In genomic region chr7:24971333-24972165, GRCh38 we compare ENCODE assay signal across 8 cellular contexts. TPM values are rescaled to one million over a fixed set of nuclear protein-coding genes. Genes with fewer than 3 reads are reported as not detected.
DNase-seq lines count a peak whose midpoint lies in the region; ATAC-seq and TF ChIP-seq lines count a peak whose summit lies in the region.

No MANE protein-coding gene starts in this region.

- peak overlapping the region; percentile 24 for H3K18ac ChIP-seq in mesendoderm (ENCODE audit: low read length)

- H3K9ac ChIP-seq in mesendoderm (ENCODE audit: low read length): no peak overlapping the region

- no peaks in the 10 kb centered on the region for H3K36me3 ChIP-seq in CD8-positive, alpha-beta T cell (ENCODE audit: insufficient read depth, low read length)
- H3K36me3 ChIP-seq in mesendoderm (ENCODE audit: control insufficient read depth, insufficient read depth, low read length): no peaks in the 10 kb centered on the region

- H3K36me3 Mint-ChIP-seq in CD8-positive, alpha-beta T cell: no peaks in the 10 kb centered on the region
- peaks cover 0 to 20% of the 10 kb centered on the region in 2 donors for H3K36me3 Mint-ChIP-seq in activated naive CD4-positive, alpha-beta T cell treated with anti-CD3 and anti-CD28 coated beads, Interleukin-2, amount 50 U/mL, for 72 hours

- H3K79me1 ChIP-seq in mesendoderm (ENCODE audit: low read length): peaks cover 4% of the 10 kb centered on the region

- no peak overlapping the region for H2BK15ac ChIP-seq in mesendoderm (replicated peaks; ENCODE audit: low read depth)

- H3K4me2 ChIP-seq in mesendoderm (ENCODE audit: low read length): no peak overlapping the region

- H2BK120ac ChIP-seq in mesendoderm (ENCODE audit: low read depth, low read length): peak overlapping the region; percentile 33

- H2BK5ac ChIP-seq in mesendoderm (ENCODE audit: low read length): peak overlapping the region; percentile 39

- H3K56ac ChIP-seq in mesendoderm (ENCODE audit: low read length): peak overlapping the region; percentile 65

- POLR2A ChIA-PET in CD8-positive, alpha-beta T cell (lab: Charles Lee): no interaction called here

- no peak for TF ChIP-seq CTCF in CD8-positive, alpha-beta T cell (IDR thresholded peaks at IDR 0.05)

- intact Hi-C loops in CD8-positive, alpha-beta T cell (cut with DNase I, micrococcal nuclease): loop anchor here in 1 of 2 experiments (10.0 kb wide), 1 partner anchor 1867 kb away; the partner anchor contains the start of gene KLHL7

- no peaks in the 10 kb centered on the region for H3K9me3 Mint-ChIP-seq in CD8-positive, alpha-beta T cell
- no peaks in the 10 kb centered on the region for H3K9me3 Mint-ChIP-seq in activated naive CD4-positive, alpha-beta T cell treated with anti-CD3 and anti-CD28 coated beads, Interleukin-2, amount 50 U/mL, for 72 hours

- H3K79me2 ChIP-seq in mesendoderm (ENCODE audit: control insufficient read depth, insufficient read depth, low read length): peaks cover 8% of the 10 kb centered on the region

- no peaks in the 10 kb centered on the region for H3K27me3 Mint-ChIP-seq in CD8-positive, alpha-beta T cell (ENCODE audit: low read depth)

- no peaks in the 10 kb centered on the region for H3K27me3 ChIP-seq in CD8-positive, alpha-beta T cell (ENCODE audit: insufficient read depth, low read length)
- H3K27me3 ChIP-seq in mesendoderm (ENCODE audit: insufficient read depth, low read length, poor library complexity): no peaks in the 10 kb centered on the region

- no peak overlapping the region for H4K8ac ChIP-seq in mesendoderm (ENCODE audit: low read depth, low read length)

- H3K27ac ChIP-seq in CD8-positive, alpha-beta T cell (ENCODE audit: low read depth, low read length): no peak overlapping the region
- H3K27ac ChIP-seq in mesendoderm (ENCODE audit: low read depth, low read length): no peak overlapping the region

- no peak overlapping the region for H4K5ac ChIP-seq in mesendoderm (ENCODE audit: low read length)

- CTCF ChIA-PET in CD8-positive, alpha-beta T cell (lab: Charles Lee): interaction anchor here (1.3 to 1.5 kb wide), 2 partner anchors 11 to 150 kb away, joined by 3 to 4 read pairs; no protein-coding TSS in a partner anchor

- no peak for ATAC-seq in CD8-positive, alpha-beta T cell
- peak; percentile 42 for ATAC-seq in HG03442 (IDR thresholded peaks at IDR 0.05; ENCODE audit: unreplicated experiment)
- peak in 1 of 2 donors; percentile 95 for ATAC-seq in activated naive CD4-positive, alpha-beta T cell treated with anti-CD3 and anti-CD28 coated beads, Interleukin-2, amount 50 U/mL, for 72 hours
- no peak for ATAC-seq in GM21390 (IDR thresholded peaks at IDR 0.05; ENCODE audit: unreplicated experiment)
- ATAC-seq in HG03175 (IDR thresholded peaks at IDR 0.05; ENCODE audit: unreplicated experiment): no peak

- no peaks in the 10 kb centered on the region for H3K9me3 ChIP-seq in CD8-positive, alpha-beta T cell (ENCODE audit: low read length)

- no peak overlapping the region for H3K4me3 Mint-ChIP-seq in CD8-positive, alpha-beta T cell

- H3K4me3 ChIP-seq in CD8-positive, alpha-beta T cell (ENCODE audit: low read depth, low read length): no peak overlapping the region
- no peak overlapping the region for H3K4me3 ChIP-seq in mesendoderm (ENCODE audit: low read length)

- DNase-seq in CD8-positive, alpha-beta T cell: no peak
- peak in 1 of 2 donors; percentile 71 for DNase-seq in activated naive CD4-positive, alpha-beta T cell treated with anti-CD3 and anti-CD28 coated beads, Interleukin-2, amount 50 U/mL, for 72 hours (ENCODE audit: low spot score in 2 of 2)
- DNase-seq in mesendoderm (peak; percentile 66), SKM-1 treated with dmso at 0.1 percent for 144 hours (lab: John Stamatoyannopoulos, UW; ENCODE audit: unreplicated experiment) (no peak), SIG-M5 (lab: John Stamatoyannopoulos, UW) (no peak)

- peaks cover 63% of the 10 kb centered on the region for H3K4me1 Mint-ChIP-seq in CD8-positive, alpha-beta T cell (ENCODE audit: low read depth)

- H2AK5ac ChIP-seq in mesendoderm (ENCODE audit: low read length): no peak overlapping the region

- peak overlapping the region; percentile 90 for H3K4ac ChIP-seq in mesendoderm (ENCODE audit: low read depth, low read length)

- peaks cover 25% of the 10 kb centered on the region for H3K4me1 ChIP-seq in CD8-positive, alpha-beta T cell (ENCODE audit: insufficient read depth, low read length)
- H3K4me1 ChIP-seq in mesendoderm (ENCODE audit: control insufficient read depth, low read depth, low read length): peaks cover 17% of the 10 kb centered on the region

- no peak overlapping the region for H3K23ac ChIP-seq in mesendoderm (ENCODE audit: low read length)

- WGBS in mesendoderm (ENCODE audit: extremely low coverage, insufficient coverage, low lambda C conversion rate): no CpG with 5 or more reads among the region's 9 CpGs

- H3K27ac Mint-ChIP-seq in CD8-positive, alpha-beta T cell: peak overlapping the region; percentile 0
- H3K27ac Mint-ChIP-seq in activated naive CD4-positive, alpha-beta T cell treated with anti-CD3 and anti-CD28 coated beads, Interleukin-2, amount 50 U/mL, for 72 hours: peak overlapping the region; percentile 80 to 97

RNA-seq across cellular contexts. Expression of gene OSBPL3, which starts 8.4 kb away (rescaled TPM):
- total RNA-seq in CD8-positive, alpha-beta T cell: 10 to 100 TPM; 12.0 to 13.8 TPM
- total RNA-seq in activated naive CD4-positive, alpha-beta T cell treated with anti-CD3 and anti-CD28 coated beads, Interleukin-2, amount 50 U/mL, for 72 hours: 10 to 100 TPM; 42.2 to 52.0 TPM
- polyA plus RNA-seq in mesendoderm (2013, experiment 1 of 2): 4.9 TPM
- polyA plus RNA-seq in mesendoderm (2013, experiment 2 of 2): 5.7 TPM
